ENCODE assay signal across 1 cellular context in genomic region chr19:53520163-53520546, GRCh38.
TF ChIP-seq lines count a peak whose summit lies in the region.

No MANE protein-coding gene starts in this region.

TF ChIP-seq in SK-N-SH treated with all-trans-retinoic acid at 6 μM for 48 hours, 23 proteins besides CTCF, POLR2A, EP300 and RAD21 (continued from another document):
- TF ChIP-seq PATZ1 (CRISPR knock-in tag; IDR thresholded peaks at IDR 0.05; ENCODE audit: borderline replicate concordance) (no peak), TSHZ2 (CRISPR knock-in tag; IDR thresholded peaks at IDR 0.05) (no peak), ZNF565 (CRISPR knock-in tag; conservative IDR thresholded peaks at IDR 0.05; ENCODE audit: low read depth) (no peak), ZNF8 (CRISPR knock-in tag; IDR thresholded peaks at IDR 0.05) (no peak), SNAI2 (CRISPR knock-in tag; IDR thresholded peaks at IDR 0.05) (no peak), ISL1 (CRISPR knock-in tag; IDR thresholded peaks at IDR 0.05) (no peak), ZFP3 (CRISPR knock-in tag; IDR thresholded peaks at IDR 0.05) (no peak), ESRRG (CRISPR knock-in tag; IDR thresholded peaks at IDR 0.05) (no peak), GLIS3 (CRISPR knock-in tag; IDR thresholded peaks at IDR 0.05) (no peak), BACH2 (CRISPR knock-in tag; IDR thresholded peaks at IDR 0.05; ENCODE audit: borderline replicate concordance) (no peak), TCF4 (CRISPR knock-in tag; IDR thresholded peaks at IDR 0.05; ENCODE audit: borderline replicate concordance) (no peak), TOX (CRISPR knock-in tag; IDR thresholded peaks at IDR 0.05; ENCODE audit: borderline replicate concordance) (no peak)
